Comparison of ENCODE assay signal across 1 cellular context in the genomic region with DNA sequence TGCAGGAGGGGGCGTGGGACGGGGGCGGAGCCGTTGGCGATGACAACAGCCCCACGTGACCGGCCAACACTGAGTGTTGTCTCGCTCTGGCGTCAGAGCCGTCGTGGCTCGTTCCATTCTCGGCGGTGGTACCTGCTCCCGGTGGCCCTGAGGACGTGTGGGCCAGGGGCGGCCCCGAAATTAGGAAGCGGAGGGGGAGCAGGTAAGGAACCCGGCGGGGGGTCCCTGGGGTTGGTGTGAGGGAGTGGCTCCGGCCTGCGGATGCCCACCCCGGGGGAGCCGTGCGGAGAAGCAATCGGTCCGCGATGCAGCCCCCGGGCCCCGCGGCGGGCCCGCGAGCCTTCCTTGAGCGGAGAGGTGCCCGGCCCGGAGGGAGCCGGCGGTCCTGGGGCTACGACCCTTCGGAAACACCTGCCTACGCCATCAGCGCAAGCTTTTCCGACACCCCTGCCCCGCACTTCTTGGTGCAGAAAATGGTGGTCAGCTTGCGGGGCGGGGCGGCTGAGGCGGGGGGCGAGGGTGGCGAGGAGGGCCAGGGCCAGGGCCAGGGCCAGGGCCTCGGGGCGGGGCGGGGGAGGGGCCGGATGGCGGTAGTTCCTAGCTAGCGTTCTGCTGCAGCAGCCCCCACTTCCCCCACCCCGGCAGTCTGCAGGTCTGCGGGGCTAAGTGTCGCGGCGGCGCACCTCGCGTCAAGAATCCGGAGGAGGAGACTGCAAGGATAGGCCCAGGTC.
TF ChIP-seq lines count a peak whose summit lies in the region.

A gene with protein sequence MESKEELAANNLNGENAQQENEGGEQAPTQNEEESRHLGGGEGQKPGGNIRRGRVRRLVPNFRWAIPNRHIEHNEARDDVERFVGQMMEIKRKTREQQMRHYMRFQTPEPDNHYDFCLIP (plus strand): TSS at position 72 of the 731 bp plus-strand sequence. CDS start 1,046 bp downstream, outside the sequence.

TF ChIP-seq in WTC11, 78 proteins besides CTCF, POLR2A, EP300 and RAD21 (continued from another document):
- TF ChIP-seq, protein P1, sequence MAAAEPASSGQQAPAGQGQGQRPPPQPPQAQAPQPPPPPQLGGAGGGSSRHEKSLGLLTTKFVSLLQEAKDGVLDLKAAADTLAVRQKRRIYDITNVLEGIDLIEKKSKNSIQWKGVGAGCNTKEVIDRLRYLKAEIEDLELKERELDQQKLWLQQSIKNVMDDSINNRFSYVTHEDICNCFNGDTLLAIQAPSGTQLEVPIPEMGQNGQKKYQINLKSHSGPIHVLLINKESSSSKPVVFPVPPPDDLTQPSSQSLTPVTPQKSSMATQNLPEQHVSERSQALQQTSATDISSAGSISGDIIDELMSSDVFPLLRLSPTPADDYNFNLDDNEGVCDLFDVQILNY (CRISPR knock-in tag; IDR thresholded peaks at IDR 0.05) = no peak
- TF ChIP-seq, protein P2, sequence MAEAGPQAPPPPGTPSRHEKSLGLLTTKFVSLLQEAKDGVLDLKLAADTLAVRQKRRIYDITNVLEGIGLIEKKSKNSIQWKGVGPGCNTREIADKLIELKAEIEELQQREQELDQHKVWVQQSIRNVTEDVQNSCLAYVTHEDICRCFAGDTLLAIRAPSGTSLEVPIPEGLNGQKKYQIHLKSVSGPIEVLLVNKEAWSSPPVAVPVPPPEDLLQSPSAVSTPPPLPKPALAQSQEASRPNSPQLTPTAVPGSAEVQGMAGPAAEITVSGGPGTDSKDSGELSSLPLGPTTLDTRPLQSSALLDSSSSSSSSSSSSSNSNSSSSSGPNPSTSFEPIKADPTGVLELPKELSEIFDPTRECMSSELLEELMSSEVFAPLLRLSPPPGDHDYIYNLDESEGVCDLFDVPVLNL (CRISPR knock-in tag; IDR thresholded peaks at IDR 0.05; ENCODE audit: borderline replicate concordance, low read depth) = no peak
- TF ChIP-seq, protein P3, sequence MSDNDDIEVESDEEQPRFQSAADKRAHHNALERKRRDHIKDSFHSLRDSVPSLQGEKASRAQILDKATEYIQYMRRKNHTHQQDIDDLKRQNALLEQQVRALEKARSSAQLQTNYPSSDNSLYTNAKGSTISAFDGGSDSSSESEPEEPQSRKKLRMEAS (CRISPR knock-in tag; IDR thresholded peaks at IDR 0.05) = 0 out of 2 replicates have a peak, but pooled peaks have one; percentile 24
- TF ChIP-seq ZBTB21 (CRISPR knock-in tag; IDR thresholded peaks at IDR 0.05; ENCODE audit: borderline replicate concordance) (0 out of 2 replicates have a peak, but pooled peaks have one; percentile 65), FOXP1 (CRISPR knock-in tag; IDR thresholded peaks at IDR 0.05; ENCODE audit: borderline replicate concordance) (0 out of 2 replicates have a peak, but pooled peaks have one; percentile 30), ELF4 (CRISPR knock-in tag; IDR thresholded peaks at IDR 0.05; ENCODE audit: low read depth) (no peak), CREB1 (CRISPR knock-in tag; IDR thresholded peaks at IDR 0.05) (no peak), SMAD4 (CRISPR knock-in tag; IDR thresholded peaks at IDR 0.05) (no peak), SP1 (CRISPR knock-in tag; conservative IDR thresholded peaks at IDR 0.05) (0 out of 2 replicates have a peak, but pooled peaks have one; percentile 51), CBFB (CRISPR knock-in tag; IDR thresholded peaks at IDR 0.05; ENCODE audit: low read depth) (no peak), PRRX2 (CRISPR knock-in tag; IDR thresholded peaks at IDR 0.05) (no peak), GRHL2 (CRISPR knock-in tag; IDR thresholded peaks at IDR 0.05; ENCODE audit: insufficient replicate concordance, severe bottlenecking) (no peak), OVOL2 (CRISPR knock-in tag; IDR thresholded peaks at IDR 0.05; ENCODE audit: borderline replicate concordance) (no peak), NFE2L1 (CRISPR knock-in tag; IDR thresholded peaks at IDR 0.05) (no peak), NR2C2 (CRISPR knock-in tag; IDR thresholded peaks at IDR 0.05) (no peak), NFYB (CRISPR knock-in tag; conservative IDR thresholded peaks at IDR 0.05; ENCODE audit: low read depth) (no peak), NR3C1 (CRISPR knock-in tag; conservative IDR thresholded peaks at IDR 0.05; ENCODE audit: low read depth) (no peak), FOXK1 (CRISPR knock-in tag; IDR thresholded peaks at IDR 0.05) (peak; percentile 82), TP53 (CRISPR knock-in tag; IDR thresholded peaks at IDR 0.05) (no peak)
- TF ChIP-seq, protein P4, sequence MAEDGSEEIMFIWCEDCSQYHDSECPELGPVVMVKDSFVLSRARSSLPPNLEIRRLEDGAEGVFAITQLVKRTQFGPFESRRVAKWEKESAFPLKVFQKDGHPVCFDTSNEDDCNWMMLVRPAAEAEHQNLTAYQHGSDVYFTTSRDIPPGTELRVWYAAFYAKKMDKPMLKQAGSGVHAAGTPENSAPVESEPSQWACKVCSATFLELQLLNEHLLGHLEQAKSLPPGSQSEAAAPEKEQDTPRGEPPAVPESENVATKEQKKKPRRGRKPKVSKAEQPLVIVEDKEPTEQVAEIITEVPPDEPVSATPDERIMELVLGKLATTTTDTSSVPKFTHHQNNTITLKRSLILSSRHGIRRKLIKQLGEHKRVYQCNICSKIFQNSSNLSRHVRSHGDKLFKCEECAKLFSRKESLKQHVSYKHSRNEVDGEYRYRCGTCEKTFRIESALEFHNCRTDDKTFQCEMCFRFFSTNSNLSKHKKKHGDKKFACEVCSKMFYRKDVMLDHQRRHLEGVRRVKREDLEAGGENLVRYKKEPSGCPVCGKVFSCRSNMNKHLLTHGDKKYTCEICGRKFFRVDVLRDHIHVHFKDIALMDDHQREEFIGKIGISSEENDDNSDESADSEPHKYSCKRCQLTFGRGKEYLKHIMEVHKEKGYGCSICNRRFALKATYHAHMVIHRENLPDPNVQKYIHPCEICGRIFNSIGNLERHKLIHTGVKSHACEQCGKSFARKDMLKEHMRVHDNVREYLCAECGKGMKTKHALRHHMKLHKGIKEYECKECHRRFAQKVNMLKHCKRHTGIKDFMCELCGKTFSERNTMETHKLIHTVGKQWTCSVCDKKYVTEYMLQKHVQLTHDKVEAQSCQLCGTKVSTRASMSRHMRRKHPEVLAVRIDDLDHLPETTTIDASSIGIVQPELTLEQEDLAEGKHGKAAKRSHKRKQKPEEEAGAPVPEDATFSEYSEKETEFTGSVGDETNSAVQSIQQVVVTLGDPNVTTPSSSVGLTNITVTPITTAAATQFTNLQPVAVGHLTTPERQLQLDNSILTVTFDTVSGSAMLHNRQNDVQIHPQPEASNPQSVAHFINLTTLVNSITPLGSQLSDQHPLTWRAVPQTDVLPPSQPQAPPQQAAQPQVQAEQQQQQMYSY (CRISPR knock-in tag; IDR thresholded peaks at IDR 0.05) = no peak
- TF ChIP-seq, protein P5, sequence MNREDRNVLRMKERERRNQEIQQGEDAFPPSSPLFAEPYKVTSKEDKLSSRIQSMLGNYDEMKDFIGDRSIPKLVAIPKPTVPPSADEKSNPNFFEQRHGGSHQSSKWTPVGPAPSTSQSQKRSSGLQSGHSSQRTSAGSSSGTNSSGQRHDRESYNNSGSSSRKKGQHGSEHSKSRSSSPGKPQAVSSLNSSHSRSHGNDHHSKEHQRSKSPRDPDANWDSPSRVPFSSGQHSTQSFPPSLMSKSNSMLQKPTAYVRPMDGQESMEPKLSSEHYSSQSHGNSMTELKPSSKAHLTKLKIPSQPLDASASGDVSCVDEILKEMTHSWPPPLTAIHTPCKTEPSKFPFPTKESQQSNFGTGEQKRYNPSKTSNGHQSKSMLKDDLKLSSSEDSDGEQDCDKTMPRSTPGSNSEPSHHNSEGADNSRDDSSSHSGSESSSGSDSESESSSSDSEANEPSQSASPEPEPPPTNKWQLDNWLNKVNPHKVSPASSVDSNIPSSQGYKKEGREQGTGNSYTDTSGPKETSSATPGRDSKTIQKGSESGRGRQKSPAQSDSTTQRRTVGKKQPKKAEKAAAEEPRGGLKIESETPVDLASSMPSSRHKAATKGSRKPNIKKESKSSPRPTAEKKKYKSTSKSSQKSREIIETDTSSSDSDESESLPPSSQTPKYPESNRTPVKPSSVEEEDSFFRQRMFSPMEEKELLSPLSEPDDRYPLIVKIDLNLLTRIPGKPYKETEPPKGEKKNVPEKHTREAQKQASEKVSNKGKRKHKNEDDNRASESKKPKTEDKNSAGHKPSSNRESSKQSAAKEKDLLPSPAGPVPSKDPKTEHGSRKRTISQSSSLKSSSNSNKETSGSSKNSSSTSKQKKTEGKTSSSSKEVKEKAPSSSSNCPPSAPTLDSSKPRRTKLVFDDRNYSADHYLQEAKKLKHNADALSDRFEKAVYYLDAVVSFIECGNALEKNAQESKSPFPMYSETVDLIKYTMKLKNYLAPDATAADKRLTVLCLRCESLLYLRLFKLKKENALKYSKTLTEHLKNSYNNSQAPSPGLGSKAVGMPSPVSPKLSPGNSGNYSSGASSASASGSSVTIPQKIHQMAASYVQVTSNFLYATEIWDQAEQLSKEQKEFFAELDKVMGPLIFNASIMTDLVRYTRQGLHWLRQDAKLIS (CRISPR knock-in tag; IDR thresholded peaks at IDR 0.05; ENCODE audit: borderline replicate concordance) = no peak
- TF ChIP-seq, protein P6, sequence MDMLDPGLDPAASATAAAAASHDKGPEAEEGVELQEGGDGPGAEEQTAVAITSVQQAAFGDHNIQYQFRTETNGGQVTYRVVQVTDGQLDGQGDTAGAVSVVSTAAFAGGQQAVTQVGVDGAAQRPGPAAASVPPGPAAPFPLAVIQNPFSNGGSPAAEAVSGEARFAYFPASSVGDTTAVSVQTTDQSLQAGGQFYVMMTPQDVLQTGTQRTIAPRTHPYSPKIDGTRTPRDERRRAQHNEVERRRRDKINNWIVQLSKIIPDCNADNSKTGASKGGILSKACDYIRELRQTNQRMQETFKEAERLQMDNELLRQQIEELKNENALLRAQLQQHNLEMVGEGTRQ (CRISPR knock-in tag; IDR thresholded peaks at IDR 0.05) = peak; percentile 94
- TF ChIP-seq, protein P7, sequence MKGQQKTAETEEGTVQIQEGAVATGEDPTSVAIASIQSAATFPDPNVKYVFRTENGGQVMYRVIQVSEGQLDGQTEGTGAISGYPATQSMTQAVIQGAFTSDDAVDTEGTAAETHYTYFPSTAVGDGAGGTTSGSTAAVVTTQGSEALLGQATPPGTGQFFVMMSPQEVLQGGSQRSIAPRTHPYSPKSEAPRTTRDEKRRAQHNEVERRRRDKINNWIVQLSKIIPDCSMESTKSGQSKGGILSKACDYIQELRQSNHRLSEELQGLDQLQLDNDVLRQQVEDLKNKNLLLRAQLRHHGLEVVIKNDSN (CRISPR knock-in tag; IDR thresholded peaks at IDR 0.05) = peak; percentile 92
- TF ChIP-seq, protein P8, sequence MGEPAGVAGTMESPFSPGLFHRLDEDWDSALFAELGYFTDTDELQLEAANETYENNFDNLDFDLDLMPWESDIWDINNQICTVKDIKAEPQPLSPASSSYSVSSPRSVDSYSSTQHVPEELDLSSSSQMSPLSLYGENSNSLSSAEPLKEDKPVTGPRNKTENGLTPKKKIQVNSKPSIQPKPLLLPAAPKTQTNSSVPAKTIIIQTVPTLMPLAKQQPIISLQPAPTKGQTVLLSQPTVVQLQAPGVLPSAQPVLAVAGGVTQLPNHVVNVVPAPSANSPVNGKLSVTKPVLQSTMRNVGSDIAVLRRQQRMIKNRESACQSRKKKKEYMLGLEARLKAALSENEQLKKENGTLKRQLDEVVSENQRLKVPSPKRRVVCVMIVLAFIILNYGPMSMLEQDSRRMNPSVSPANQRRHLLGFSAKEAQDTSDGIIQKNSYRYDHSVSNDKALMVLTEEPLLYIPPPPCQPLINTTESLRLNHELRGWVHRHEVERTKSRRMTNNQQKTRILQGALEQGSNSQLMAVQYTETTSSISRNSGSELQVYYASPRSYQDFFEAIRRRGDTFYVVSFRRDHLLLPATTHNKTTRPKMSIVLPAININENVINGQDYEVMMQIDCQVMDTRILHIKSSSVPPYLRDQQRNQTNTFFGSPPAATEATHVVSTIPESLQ (CRISPR knock-in tag; IDR thresholded peaks at IDR 0.05) = no peak
- TF ChIP-seq, protein P9, sequence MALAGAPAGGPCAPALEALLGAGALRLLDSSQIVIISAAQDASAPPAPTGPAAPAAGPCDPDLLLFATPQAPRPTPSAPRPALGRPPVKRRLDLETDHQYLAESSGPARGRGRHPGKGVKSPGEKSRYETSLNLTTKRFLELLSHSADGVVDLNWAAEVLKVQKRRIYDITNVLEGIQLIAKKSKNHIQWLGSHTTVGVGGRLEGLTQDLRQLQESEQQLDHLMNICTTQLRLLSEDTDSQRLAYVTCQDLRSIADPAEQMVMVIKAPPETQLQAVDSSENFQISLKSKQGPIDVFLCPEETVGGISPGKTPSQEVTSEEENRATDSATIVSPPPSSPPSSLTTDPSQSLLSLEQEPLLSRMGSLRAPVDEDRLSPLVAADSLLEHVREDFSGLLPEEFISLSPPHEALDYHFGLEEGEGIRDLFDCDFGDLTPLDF (CRISPR knock-in tag; IDR thresholded peaks at IDR 0.05) = no peak
TF ChIP-seq in WTC11: peak in this region for 7.
